In genomic region chr2:152189622-152190495, GRCh38 we compare ENCODE assay signal across 8 cellular contexts. TPM values are rescaled to one million over a fixed set of nuclear protein-coding genes. Genes with fewer than 3 reads are reported as not detected.
DNase-seq lines count a peak whose midpoint lies in the region; ATAC-seq and TF ChIP-seq lines count a peak whose summit lies in the region.

No MANE protein-coding gene starts in this region.

- H3K4me3 Mint-ChIP-seq in CD14-positive monocyte: no peak overlapping the region

- peak; percentile 72 for ATAC-seq in GM18508 (IDR thresholded peaks at IDR 0.05; ENCODE audit: insufficient read depth, unreplicated experiment)
- peak; percentile 78 for ATAC-seq in HG03342 (IDR thresholded peaks at IDR 0.05; ENCODE audit: unreplicated experiment)
- ATAC-seq in left lobe of liver: peak; percentile 86
- peak; percentile 92 for ATAC-seq in upper lobe of right lung
- no peak for ATAC-seq in GM21360 (IDR thresholded peaks at IDR 0.05; ENCODE audit: unreplicated experiment)

- no peak overlapping the region for H3K27ac Mint-ChIP-seq in CD14-positive monocyte

- TF ChIP-seq CTCF in CD14-positive monocyte (IDR thresholded peaks at IDR 0.05) (peak; percentile 64), upper lobe of right lung (IDR thresholded peaks at IDR 0.05) (peak; percentile 82)

- no peaks in the 10 kb centered on the region for H3K4me1 ChIP-seq in upper lobe of right lung

- no peaks in the 10 kb centered on the region for H3K36me3 Mint-ChIP-seq in CD14-positive monocyte

- peaks cover 0 to 6% (median 0%) of the 10 kb centered on the region in 3 donors for H3K27me3 Mint-ChIP-seq in CD14-positive monocyte (ENCODE audit: low read depth in 3 of 3)

- no peaks in the 10 kb centered on the region for H3K9me3 ChIP-seq in upper lobe of right lung

- no peaks in the 10 kb centered on the region for H3K36me3 ChIP-seq in upper lobe of right lung

- H3K4me1 Mint-ChIP-seq in CD14-positive monocyte: no peaks in the 10 kb centered on the region

- peaks cover 3 to 7% (median 6%) of the 10 kb centered on the region in 7 donors for H3K9me3 Mint-ChIP-seq in CD14-positive monocyte

- H3K27ac ChIP-seq in upper lobe of right lung: no peak overlapping the region

- intact Hi-C loops in CD14-positive monocyte (cut with micrococcal nuclease): loop anchor here (5.0 kb wide), 1 partner anchor 447 kb away; no protein-coding TSS in a partner anchor
- intact Hi-C loops in upper lobe of right lung (cut with DNase I): loop anchor here (5.0 kb wide), 1 partner anchor 442 kb away; no protein-coding TSS in a partner anchor

- DNase-seq in CD14-positive monocyte (ENCODE audit: low spot score) (no peak), NCI-H774 (lab: John Stamatoyannopoulos, UW) (peak; percentile 7), cerebellar cortex (ENCODE audit: low spot score) (peak; percentile 78), left lobe of liver (ENCODE audit: low spot score) (no peak), upper lobe of right lung (no peak)

- H3K4me3 ChIP-seq in upper lobe of right lung: no peak overlapping the region

- H3K27me3 ChIP-seq in upper lobe of right lung: no peaks in the 10 kb centered on the region

RNA-seq across cellular contexts. Expression of gene STAM2, which starts 14.3 kb away (rescaled TPM):
- polyA plus RNA-seq in CD14-positive monocyte: 10 to 100 TPM in 1 of 2 donors, 1 to 10 TPM in 1; 6.9 to 12.6 TPM
- total RNA-seq in left lobe of liver: 12.4 TPM
- 42.5 TPM for total RNA-seq in upper lobe of right lung

Comparison
In these comparisons a context has a peak if more than half of its experiments do, and no peak if none do; other contexts are left out.
1. DNase-seq: peak in NCI-H774 (single experiment) and cerebellar cortex (single experiment); none in CD14-positive monocyte (single experiment), left lobe of liver (single experiment) and upper lobe of right lung (single experiment).